17 cellular contexts compared by ENCODE assay signal in the genomic region with DNA sequence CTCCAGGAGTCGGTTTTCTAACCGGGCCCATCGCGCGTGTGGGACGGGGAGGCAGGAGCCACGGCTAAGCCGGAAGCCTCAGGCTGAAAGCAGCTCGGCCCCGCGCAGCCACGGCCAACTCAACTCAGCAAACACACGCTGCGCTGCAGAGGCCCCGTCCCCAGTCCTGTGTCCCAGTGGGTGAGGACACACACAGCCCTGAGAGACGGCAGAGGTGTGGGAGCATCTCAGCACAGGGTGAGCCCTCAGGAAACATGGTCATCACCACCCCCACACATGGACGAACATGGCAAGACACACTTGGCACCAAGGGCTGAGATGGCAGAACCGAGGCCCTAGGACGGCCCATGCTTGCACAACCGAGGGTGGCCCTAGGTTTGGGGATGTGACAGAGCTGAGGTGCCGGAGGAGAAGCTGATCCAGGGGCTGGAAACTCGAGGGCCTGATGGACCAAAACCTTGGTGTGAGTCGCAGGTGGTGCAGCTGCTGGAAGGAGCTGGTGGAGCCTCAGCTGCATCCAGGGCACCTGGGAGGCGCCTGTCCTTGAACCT.
"Had no signal": no experiment of that assay in that cellular context is flagged by ENCODE, and none has a peak within 500 bp of the region (broad histone marks: within the 10 kb centered on the region; RNA-seq: fewer than 3 reads in every experiment).

No MANE protein-coding gene starts in this region.

- ATAC-seq: T-helper 17 cell, upper lobe of right lung had no signal

- H3K4me3 Mint-ChIP-seq: activated CD4-positive, alpha-beta T cell treated with anti-CD3 and anti-CD28 coated beads, Interleukin-2, amount 10 ng/mL, durations not matched to agents 24 days and 14 days; brain; endodermal cell; neural progenitor cell; T-helper 17 cell; WTC11 had no signal

- H3K27me3 ChIP-seq: neural progenitor cell, upper lobe of right lung had no signal

- H3K27me3 Mint-ChIP-seq: activated CD4-positive, alpha-beta T cell treated with anti-CD3 and anti-CD28 coated beads, Interleukin-2, amount 10 ng/mL, durations not matched to agents 24 days and 14 days; brain; T-helper 17 cell had no signal

- H3K4me1 Mint-ChIP-seq: activated CD4-positive, alpha-beta T cell treated with anti-CD3 and anti-CD28 coated beads, Interleukin-2, amount 10 ng/mL, durations not matched to agents 24 days and 14 days; endodermal cell; WTC11 had no signal

- H3K4me1 ChIP-seq: neural progenitor cell, upper lobe of right lung had no signal

- H3K9me3 ChIP-seq: upper lobe of right lung had no signal

- DNase-seq: activated CD4-positive, alpha-beta T cell treated with anti-CD3 and anti-CD28 coated beads, Interleukin-2, amount 10 ng/mL, durations not matched to agents 24 days and 14 days; activated naive CD4-positive, alpha-beta T cell treated with anti-CD3 and anti-CD28 coated beads, Interleukin-2, amount 50 U/mL, for 16 hours; amygdala; cerebellar nuclear complex; dermis blood vessel endothelial cell; endodermal cell; erythroblast; hypothalamus; mammary epithelial cell; stimulated activated CD4-positive, alpha-beta T cell treated with anti-CD3 and anti-CD28 coated beads, Interleukin-12 subunit alpha, Interleukin-12 subunit beta, amount 100 ng/mL, for 4 hours; stimulated activated naive CD4-positive, alpha-beta T cell; T-helper 17 cell; upper lobe of right lung had no signal

- H3K4me2 ChIP-seq: neural progenitor cell had no signal

- H3K27ac ChIP-seq: neural progenitor cell, upper lobe of right lung had no signal

- H2AFZ ChIP-seq: neural progenitor cell had no signal

- H3K27ac Mint-ChIP-seq: activated CD4-positive, alpha-beta T cell treated with anti-CD3 and anti-CD28 coated beads, Interleukin-2, amount 10 ng/mL, durations not matched to agents 24 days and 14 days; activated T-helper 2 cell treated with anti-CD3 and anti-CD28 coated beads, Interferon-gamma antibody, Interleukin-2, Interleukin-4, amounts not matched to agents 10 μg/mL and 5 μg/mL and 100 μg/mL, durations not matched to agents 14 hours and 24 hours and 36 hours; brain; endodermal cell; neural progenitor cell; T-helper 17 cell had no signal

- H3K9me3 Mint-ChIP-seq: activated CD4-positive, alpha-beta T cell treated with anti-CD3 and anti-CD28 coated beads, Interleukin-2, amount 10 ng/mL, durations not matched to agents 24 days and 14 days; activated T-helper 2 cell treated with anti-CD3 and anti-CD28 coated beads, Interferon-gamma antibody, Interleukin-2, Interleukin-4, amounts not matched to agents 10 μg/mL and 5 μg/mL and 100 μg/mL, durations not matched to agents 14 hours and 24 hours and 36 hours; brain; endodermal cell; neural progenitor cell; WTC11 had no signal

- H3K4me3 ChIP-seq: neural progenitor cell, upper lobe of right lung had no signal

- H3K36me3 ChIP-seq: neural progenitor cell, upper lobe of right lung had no signal

- H3K9ac ChIP-seq: neural progenitor cell had no signal
